ENCODE assay signal across 28 cellular contexts in the genomic region with DNA sequence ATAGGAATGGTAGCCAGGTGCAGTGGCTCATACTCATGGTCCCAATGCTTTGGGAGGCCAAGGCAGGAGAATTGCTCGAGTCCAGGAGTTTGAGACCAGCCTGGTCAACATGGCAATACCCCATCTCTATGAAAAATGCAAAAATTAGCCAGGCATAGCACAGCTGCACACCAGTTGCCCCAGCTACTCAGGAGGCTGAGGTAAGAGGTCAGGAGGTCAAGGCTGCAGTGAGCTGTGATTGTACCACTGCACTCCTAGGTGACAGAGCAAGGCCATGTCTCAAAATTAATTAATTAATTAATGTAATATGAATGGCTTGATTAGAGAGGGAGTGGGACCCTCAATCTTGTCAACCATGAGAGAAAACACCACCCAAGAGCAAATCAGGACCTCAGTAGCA.
A peak's percentile ranks its signal among the peaks of the same experiment; 100 is the strongest.
DNase-seq lines count a peak whose midpoint lies in the region; ATAC-seq, FAIRE-seq and TF ChIP-seq lines count a peak whose summit lies in the region.
"Had no signal": no experiment of that assay in that cellular context is flagged by ENCODE, and none has a peak within 500 bp of the region (broad histone marks: within the 10 kb centered on the region; RNA-seq: fewer than 3 reads in every experiment).

No MANE protein-coding gene starts in this region.

- H2BK120ac ChIP-seq in H1 (replicated peaks; ENCODE audit: low read depth, low read length) = no peak overlapping the region

- no peak overlapping the region for H3K14ac ChIP-seq in H1 (ENCODE audit: insufficient read length)

- TF ChIP-seq EP300 in H1 (IDR thresholded peaks at IDR 0.05; ENCODE audit: borderline replicate concordance in 1 of 2, low read depth in 2 of 2, low read length in 2 of 2) = no peak

- no peaks in the 10 kb centered on the region for H3K79me1 ChIP-seq in H1 (ENCODE audit: low read depth, low read length)

- no peak for ATAC-seq in T-helper 17 cell
- ATAC-seq: CD8-positive, alpha-beta T cell; Right ventricle myocardium inferior had no signal

- H3K23me2 ChIP-seq in H1 (ENCODE audit: low read depth, low read length) = no peaks in the 10 kb centered on the region

- no peak for TF ChIP-seq RAD21 in H1 (IDR thresholded peaks at IDR 0.05 in 1 of 2, conservative IDR thresholded peaks at IDR 0.05 in 1 of 2; ENCODE audit: low read depth in 2 of 2, low read length in 2 of 2)

- FAIRE-seq in GM12891 (lab: Jason Lieb, UNC) = peak; percentile 9
- no peak for FAIRE-seq in H1 (lab: Jason Lieb, UNC)
- FAIRE-seq: A204.1, GM18507, H54, RCC 7860 had no signal

- H4K20me1 ChIP-seq in KMS-11 (ENCODE audit: insufficient read depth) (no peaks in the 10 kb centered on the region), OCI-LY3 (ENCODE audit: insufficient read depth, low read length) (no peaks in the 10 kb centered on the region), H1 (replicated peaks in 1 of 2; ENCODE audit: control insufficient read depth in 1 of 2, insufficient read depth in 2 of 2, low read length in 2 of 2) (no peaks in the 10 kb centered on the region)

- H3K36me3 ChIP-seq in KMS-11 (ENCODE audit: insufficient read depth) (no peaks in the 10 kb centered on the region), OCI-LY3 (replicated peaks; ENCODE audit: low read depth, low read length) (peaks cover 10% of the 10 kb centered on the region), H1 (ENCODE audit: control insufficient read depth in 2 of 4, insufficient read depth in 4 of 4, low read length in 3 of 4) (no peaks in the 10 kb centered on the region)
- H3K36me3 ChIP-seq: MG63, SJSA1 had no signal

- H3K4me1 ChIP-seq in KMS-11 (ENCODE audit: low read depth, poor library complexity, severe bottlenecking) = peaks cover 71% of the 10 kb centered on the region
- H3K4me1 ChIP-seq in OCI-LY3 (ENCODE audit: low read length) = peaks cover 60% of the 10 kb centered on the region
- H3K4me1 ChIP-seq in H1 (replicated peaks in 1 of 4; ENCODE audit: control insufficient read depth in 3 of 4, insufficient read depth in 4 of 4, low read length in 3 of 4) = no peaks in the 10 kb centered on the region
- H3K4me1 ChIP-seq: Caco-2, SJSA1 had no signal

- H3K79me2 ChIP-seq in KMS-11 (ENCODE audit: insufficient read depth, low read depth) (no peaks in the 10 kb centered on the region), OCI-LY3 (ENCODE audit: low read length) (no peaks in the 10 kb centered on the region), H1 (ENCODE audit: control insufficient read depth in 1 of 2, insufficient read depth in 2 of 2, low read length in 2 of 2) (no peaks in the 10 kb centered on the region)

- no peak overlapping the region for H3K4ac ChIP-seq in H1 (replicated peaks; ENCODE audit: insufficient read length, low read depth, low read length)

- 0 out of 2 replicates have a peak overlapping the region, but pooled peaks have one; percentile 11 for H2AK5ac ChIP-seq in H1 (ENCODE audit: low read depth, low read length)

- H3K4me3 ChIP-seq in KMS-11 (IDR thresholded peaks at IDR 0.05; ENCODE audit: insufficient read depth, low read depth, low read length) = peak overlapping the region; percentile 19
- peak overlapping the region; percentile 22; the same call in 1 of the 2 replicates for H3K4me3 ChIP-seq in OCI-LY3 (ENCODE audit: low read length)
- H3K4me3 ChIP-seq in H1 (ENCODE audit: extremely low read depth in 1 of 4, insufficient read depth in 2 of 4, low read depth in 3 of 4, low read length in 4 of 4) = no peak overlapping the region
- H3K4me3 ChIP-seq: MG63, SJSA1 had no signal

- H3K9ac ChIP-seq in KMS-11 (peak overlapping the region; percentile 24; the same call in 1 of the 2 replicates), OCI-LY3 (ENCODE audit: low read length) (peak overlapping the region; percentile 50; the same call in 1 of the 2 replicates), H1 (replicated peaks in 1 of 4; ENCODE audit: extremely low read depth in 1 of 4, low read depth in 3 of 4, low read length in 3 of 4) (no peak overlapping the region)

- H3K4me1 Mint-ChIP-seq in activated CD4-positive, alpha-beta memory T cell treated with anti-CD3 and anti-CD28 coated beads, Interleukin-2, amount 10 ng/mL, durations not matched to agents 7 days and 5 days = no peaks in the 10 kb centered on the region
- no peaks in the 10 kb centered on the region for H3K4me1 Mint-ChIP-seq in T-helper 17 cell

- H3K27me3 Mint-ChIP-seq in activated CD4-positive, alpha-beta memory T cell treated with anti-CD3 and anti-CD28 coated beads, Interleukin-2, amount 10 ng/mL, durations not matched to agents 7 days and 5 days = peaks cover 2% of the 10 kb centered on the region
- H3K27me3 Mint-ChIP-seq in T-helper 17 cell = no peaks in the 10 kb centered on the region

- H2BK15ac ChIP-seq in H1 (ENCODE audit: low read length) = no peak overlapping the region

- 91% methylated on average over 1 of the region's 1 CpG; no CpG with 5 or more reads in 1 of the 2 experiments for WGBS in H1 (ENCODE audit: extremely low coverage in 1 of 2, insufficient coverage in 1 of 2, insufficient read length in 1 of 2, insufficient replicate concordance in 2 of 2, low coverage in 1 of 2, low lambda C conversion rate in 2 of 2, missing lambda C conversion rate in 1 of 2), 2 experiments

- H3K4me2 ChIP-seq in KMS-11 (peak overlapping the region; percentile 78), OCI-LY3 (ENCODE audit: low read length) (peak overlapping the region; percentile 59), H1 (ENCODE audit: insufficient read depth in 1 of 2, low read depth in 2 of 2, low read length in 2 of 2) (no peak overlapping the region)

- peaks cover 6% of the 10 kb centered on the region for H3K9me3 Mint-ChIP-seq in activated CD4-positive, alpha-beta memory T cell treated with anti-CD3 and anti-CD28 coated beads, Interleukin-2, amount 10 ng/mL, durations not matched to agents 7 days and 5 days

- TF ChIP-seq CTCF in KMS-11 (conservative IDR thresholded peaks at IDR 0.05; ENCODE audit: low read depth, low read length) (no peak), OCI-LY3 (IDR thresholded peaks at IDR 0.05; ENCODE audit: low read depth, low read length) (no peak), H1 (IDR thresholded peaks at IDR 0.05; ENCODE audit: control extremely low read depth in 1 of 3, insufficient read depth in 1 of 3, low read depth in 1 of 3, low read length in 3 of 3) (no peak)

- H3K27ac Mint-ChIP-seq in activated CD4-positive, alpha-beta memory T cell treated with anti-CD3 and anti-CD28 coated beads, Interleukin-2, amount 10 ng/mL, durations not matched to agents 7 days and 5 days = no peak overlapping the region
- no peak overlapping the region for H3K27ac Mint-ChIP-seq in T-helper 17 cell
- H3K27ac Mint-ChIP-seq: CD8-positive, alpha-beta T cell had no signal

- H3K27me3 ChIP-seq in KMS-11 (ENCODE audit: insufficient read depth, low read depth) = no peaks in the 10 kb centered on the region
- H3K27me3 ChIP-seq in OCI-LY3 (ENCODE audit: low read depth, low read length) = no peaks in the 10 kb centered on the region
- no peaks in the 10 kb centered on the region for H3K27me3 ChIP-seq in H1 (replicated peaks in 1 of 4; ENCODE audit: control insufficient read depth in 3 of 4, extremely low read depth in 1 of 4, insufficient read depth in 3 of 4, low read length in 3 of 4)
- H3K27me3 ChIP-seq: MG63, SJSA1 had no signal

- TF ChIP-seq POLR2A in GM12891 (IDR thresholded peaks at IDR 0.05; ENCODE audit: low read depth, low read length) (no peak), H1 (IDR thresholded peaks at IDR 0.05; ENCODE audit: control extremely low read depth in 1 of 2, low read depth in 2 of 2, low read length in 2 of 2) (no peak)

- H2BK5ac ChIP-seq in H1 (ENCODE audit: low read depth, low read length) = no peak overlapping the region

- peaks cover 13% of the 10 kb centered on the region; the same call in 1 of the 2 replicates for H3K9me3 ChIP-seq in OCI-LY3 (ENCODE audit: insufficient read depth, low read length)
- H3K9me3 ChIP-seq in H1 (ENCODE audit: insufficient read depth in 2 of 2, low read depth in 1 of 2, low read length in 1 of 2) = 0 out of 4 replicates have a peak, but pooled peaks cover 0 to 3% of the 10 kb centered on the region in 2 experiments
- H3K9me3 ChIP-seq in T-helper 17 cell (ENCODE audit: control insufficient read depth, low read length, poor library complexity, severe bottlenecking) = peaks cover 3% of the 10 kb centered on the region
- H3K9me3 ChIP-seq: Caco-2, SJSA1 had no signal

- H3K4me3 Mint-ChIP-seq in activated CD4-positive, alpha-beta memory T cell treated with anti-CD3 and anti-CD28 coated beads, Interleukin-2, amount 10 ng/mL, durations not matched to agents 7 days and 5 days = no peak overlapping the region
- no peak overlapping the region for H3K4me3 Mint-ChIP-seq in T-helper 17 cell
- H3K4me3 Mint-ChIP-seq: CD8-positive, alpha-beta T cell had no signal

- no peak overlapping the region for H3K23ac ChIP-seq in H1 (ENCODE audit: insufficient read length)

- H3K18ac ChIP-seq in H1 (ENCODE audit: extremely low read depth, low read length) = no peak overlapping the region

- H3K36me3 Mint-ChIP-seq in activated CD4-positive, alpha-beta memory T cell treated with anti-CD3 and anti-CD28 coated beads, Interleukin-2, amount 10 ng/mL, durations not matched to agents 7 days and 5 days (ENCODE audit: low read depth) = no peaks in the 10 kb centered on the region
- no peaks in the 10 kb centered on the region for H3K36me3 Mint-ChIP-seq in T-helper 17 cell (ENCODE audit: low read depth)
- H3K36me3 Mint-ChIP-seq: CD8-positive, alpha-beta T cell had no signal

- no peak overlapping the region for H2BK12ac ChIP-seq in H1 (ENCODE audit: low read depth, low read length)

- no peak overlapping the region for H4K8ac ChIP-seq in H1 (ENCODE audit: extremely low read depth, insufficient read depth, low read length)

- H3K56ac ChIP-seq in H1 (replicated peaks; ENCODE audit: insufficient read length, low read depth, low read length) = no peak overlapping the region

- no peak overlapping the region for H2BK20ac ChIP-seq in H1 (ENCODE audit: low read length)

- peak overlapping the region; percentile 4; the same call in 1 of the 2 replicates for H2AFZ ChIP-seq in KMS-11 (ENCODE audit: low read depth)
- H2AFZ ChIP-seq in OCI-LY3 (ENCODE audit: low read depth, low read length) = no peak overlapping the region; the same call in 1 of the 2 replicates
- H2AFZ ChIP-seq in H1 (ENCODE audit: low read length) = 0 out of 2 replicates have a peak overlapping the region, but pooled peaks have one; percentile 53

- H4K5ac ChIP-seq in H1 (ENCODE audit: insufficient read length, low read depth, low read length) = no peak overlapping the region

- intact Hi-C loops in posterior cingulate gyrus (cut with DNase I) = no loop called here

- DNase-seq in GM12891 (ENCODE audit: insufficient read length, low spot score) (no peak), H1 (ENCODE audit: low read depth in 1 of 2, low spot score in 2 of 2) (no peak), superior temporal gyrus (ENCODE audit: extremely low spot score) (no peak), posterior cingulate gyrus (no peak), T-helper 17 cell (no peak)
- DNase-seq in activated CD4-positive, alpha-beta memory T cell treated with anti-CD3 and anti-CD28 coated beads, Interleukin-2, amount 10 ng/mL, durations not matched to agents 7 days and 5 days = no peak
- DNase-seq: AML-193; Caco-2; CD8-positive, alpha-beta T cell; DMS79; GF-D8; Karpas-422; MG63; NCI-H1417; NCI-H1694; NCI-H2081; NCI-H2227 treated with DMSO at 0.1 percent for 48 hours; NCI-H526 treated with DMSO at 0.1 percent for 48 hours; T-helper 1 cell had no signal

- CTCF ChIA-PET in H1 (lab: Charles Lee; ENCODE audit: partially characterized antibody) = no interaction called here
- CTCF ChIA-PET in activated CD4-positive, alpha-beta memory T cell treated with anti-CD3 and anti-CD28 coated beads, Interleukin-2, amount 10 ng/mL, durations not matched to agents 7 days and 5 days (lab: Charles Lee) = no interaction called here

- H3K27ac ChIP-seq in KMS-11 (peak overlapping the region; percentile 93), OCI-LY3 (ENCODE audit: low read length) (peak overlapping the region; percentile 68), H1 (ENCODE audit: low read depth, low read length) (no peak overlapping the region)
- H3K27ac ChIP-seq: C4-2B, SJSA1 had no signal

- POLR2A ChIA-PET in H1 (lab: Charles Lee; ENCODE audit: partially characterized antibody) = no interaction called here
- POLR2A ChIA-PET in activated CD4-positive, alpha-beta memory T cell treated with anti-CD3 and anti-CD28 coated beads, Interleukin-2, amount 10 ng/mL, durations not matched to agents 7 days and 5 days (lab: Charles Lee) = no interaction called here

- no peak overlapping the region for H4K91ac ChIP-seq in H1 (replicated peaks; ENCODE audit: insufficient read length, low read length)

Comparison
In these comparisons a context has a peak if more than half of its experiments do, and no peak if none do; other contexts are left out.
1. H3K4me2 ChIP-seq: peak in KMS-11 (single experiment) and OCI-LY3 (single experiment); none in H1 (0 of 2).
2. H3K4me3 ChIP-seq: peak in KMS-11 (single experiment) and OCI-LY3 (single experiment); none in H1 (0 of 4).
3. H3K9ac ChIP-seq: peak in KMS-11 (single experiment) and OCI-LY3 (single experiment); none in H1 (0 of 4).